In genomic region chr5:54704341-54704740, GRCh38 we compare ENCODE assay signal across 1 cellular context.
TF ChIP-seq lines count a peak whose summit lies in the region.

No MANE protein-coding gene starts in this region.

TF ChIP-seq in WTC11, 78 proteins besides CTCF, POLR2A, EP300 and RAD21 (continued from another document):
- TF ChIP-seq STAT6 (CRISPR knock-in tag; conservative IDR thresholded peaks at IDR 0.05; ENCODE audit: low read depth) = no peak
- no peak for TF ChIP-seq ZNF263 (CRISPR knock-in tag; IDR thresholded peaks at IDR 0.05; ENCODE audit: low read depth)
- no peak for TF ChIP-seq NFE2L1 (CRISPR knock-in tag; IDR thresholded peaks at IDR 0.05)
- TF ChIP-seq GABPB1 (CRISPR knock-in tag; IDR thresholded peaks at IDR 0.05) = no peak
- TF ChIP-seq USF2 (CRISPR knock-in tag; IDR thresholded peaks at IDR 0.05) = no peak
- TF ChIP-seq ZNF232 (CRISPR knock-in tag; IDR thresholded peaks at IDR 0.05) = no peak
- no peak for TF ChIP-seq FOXJ3 (CRISPR knock-in tag; IDR thresholded peaks at IDR 0.05; ENCODE audit: borderline replicate concordance)
- TF ChIP-seq ZNF138 (CRISPR knock-in tag; conservative IDR thresholded peaks at IDR 0.05) = no peak
- TF ChIP-seq FOXK1 (CRISPR knock-in tag; IDR thresholded peaks at IDR 0.05) = no peak
- no peak for TF ChIP-seq SMAD4 (CRISPR knock-in tag; IDR thresholded peaks at IDR 0.05)
- TF ChIP-seq ARID4B (CRISPR knock-in tag; IDR thresholded peaks at IDR 0.05; ENCODE audit: borderline replicate concordance) = no peak
- no peak for TF ChIP-seq RELA (CRISPR knock-in tag; IDR thresholded peaks at IDR 0.05; ENCODE audit: borderline replicate concordance)
- TF ChIP-seq SOX15 (CRISPR knock-in tag; IDR thresholded peaks at IDR 0.05) = no peak
- no peak for TF ChIP-seq FOXP4 (CRISPR knock-in tag; IDR thresholded peaks at IDR 0.05)
- no peak for TF ChIP-seq ATF3 (CRISPR knock-in tag; conservative IDR thresholded peaks at IDR 0.05)
- no peak for TF ChIP-seq ZNF423 (CRISPR knock-in tag; IDR thresholded peaks at IDR 0.05)
- no peak for TF ChIP-seq AFF4 (CRISPR knock-in tag; IDR thresholded peaks at IDR 0.05; ENCODE audit: borderline replicate concordance)
